ENCODE assay signal across 10 cellular contexts in the genomic region with DNA sequence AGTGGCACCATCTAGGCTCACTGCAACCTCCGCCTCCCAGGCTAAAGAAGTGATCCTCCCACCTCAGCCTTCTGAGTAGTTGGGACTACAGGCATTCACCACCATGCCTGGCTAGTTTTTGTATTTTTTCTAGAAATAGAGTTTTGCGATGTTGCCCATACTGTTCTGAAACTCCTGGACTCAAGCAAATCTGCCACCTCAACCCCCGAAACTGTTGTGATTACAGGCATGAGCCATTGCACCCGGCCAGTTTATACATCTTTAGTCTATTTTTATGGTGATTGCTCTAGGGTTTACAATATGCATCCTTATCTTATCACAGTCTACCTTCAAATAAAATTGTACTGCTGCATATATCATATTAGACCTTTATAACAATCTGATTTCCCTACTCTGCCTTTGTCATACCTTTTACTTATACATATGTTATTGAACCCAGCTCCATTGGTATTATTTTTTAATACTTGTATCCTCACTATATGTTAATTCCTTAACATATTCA. TPM values are rescaled to one million over a fixed set of nuclear protein-coding genes. Genes with fewer than 3 reads are reported as not detected.
"Had no signal": no experiment of that assay in that cellular context is flagged by ENCODE, and none has a peak within 500 bp of the region (broad histone marks: within the 10 kb centered on the region; RNA-seq: fewer than 3 reads in every experiment).

No MANE protein-coding gene starts in this region.

- H3K27ac ChIP-seq: HL-60 had no signal

- H2AFZ ChIP-seq: GM23338 had no signal

- H3K4me3 ChIP-seq: GM23338 had no signal

- H3K4me2 ChIP-seq: GM23338 had no signal

- DNase-seq: H9, HCEC 1CT, KBM-7 had no signal

- FAIRE-seq: H1, H54, HepG2 had no signal

- ATAC-seq: GM23338, HepG2 had no signal

RNA-seq across cellular contexts. Expression of a gene that starts 56.9 kb away (rescaled TPM):
- total RNA-seq: HT1080 had no signal
- polyA plus RNA-seq: IgD-negative memory B cell had no signal
